8 cellular contexts compared by ENCODE assay signal in the genomic region with DNA sequence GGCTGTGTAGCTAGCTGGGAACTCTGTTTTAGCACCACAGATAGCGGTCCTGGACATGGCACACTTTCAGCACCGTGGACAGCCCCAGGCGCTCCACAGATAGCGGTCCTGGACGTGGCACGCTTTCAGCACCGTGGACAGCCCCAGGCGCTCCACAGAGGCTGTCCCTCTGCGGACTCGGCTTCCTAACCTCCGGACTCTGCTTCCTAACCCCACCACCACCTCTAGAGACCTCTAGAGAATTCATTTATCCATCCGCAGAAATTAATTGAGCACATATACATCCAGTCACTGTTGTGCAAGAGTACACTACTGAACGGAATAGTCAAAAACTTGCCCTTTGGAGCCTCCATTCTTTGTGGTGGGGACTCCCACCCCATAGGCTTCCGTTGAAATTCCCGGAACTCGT.
DNase-seq lines count a peak whose midpoint lies in the region; ATAC-seq and TF ChIP-seq lines count a peak whose summit lies in the region.

No MANE protein-coding gene starts in this region.

- CTCF ChIA-PET in AG04449 (lab: Yijun Ruan, JAX), result no interaction called here

- H3K4me3 ChIP-seq in AG04449 (ENCODE audit: low read depth, low read length) (no peak overlapping the region), cardiac fibroblast (replicated peaks in 1 of 2; ENCODE audit: low read depth in 2 of 2, low read length in 2 of 2) (no peak overlapping the region)

- POLR2A ChIA-PET in AG04449 (lab: Yijun Ruan, JAX), result no interaction called here

- TF ChIP-seq CTCF in AG04449 (IDR thresholded peaks at IDR 0.05; ENCODE audit: insufficient read depth, low read length, missing control alignments) (no peak), cardiac fibroblast (IDR thresholded peaks at IDR 0.05; ENCODE audit: low read depth, low read length) (no peak)

- DNase-seq in AG04449 (ENCODE audit: low read depth, low spot score), result peak; percentile 14
- peak; percentile 91 for DNase-seq in HuH-7 (ENCODE audit: low spot score)
- DNase-seq in activated CD4-positive, alpha-beta T cell treated with anti-CD3 and anti-CD28 coated beads for 1 hour, result peak; percentile 29
- peak; percentile 89 to 92 for DNase-seq in cardiac fibroblast (ENCODE audit: low read depth in 2 of 2)
- DNase-seq in kidney tubule cell (ENCODE audit: low spot score), result peak; percentile 81
- peak; percentile 78 for DNase-seq in stimulated activated CD4-positive, alpha-beta T cell treated with anti-CD3 and anti-CD28 coated beads, Interleukin-4, amount 100 ng/mL, for 1 hour
- no peak for DNase-seq in NK-92 treated with Interleukin-12 subunit alpha and Interleukin-12 subunit beta, amount 100 ng/mL, for 24 hours (lab: John Stamatoyannopoulos, UW)

- ATAC-seq in GM18498 (IDR thresholded peaks at IDR 0.05; ENCODE audit: unreplicated experiment), result no peak
